In the genomic region with DNA sequence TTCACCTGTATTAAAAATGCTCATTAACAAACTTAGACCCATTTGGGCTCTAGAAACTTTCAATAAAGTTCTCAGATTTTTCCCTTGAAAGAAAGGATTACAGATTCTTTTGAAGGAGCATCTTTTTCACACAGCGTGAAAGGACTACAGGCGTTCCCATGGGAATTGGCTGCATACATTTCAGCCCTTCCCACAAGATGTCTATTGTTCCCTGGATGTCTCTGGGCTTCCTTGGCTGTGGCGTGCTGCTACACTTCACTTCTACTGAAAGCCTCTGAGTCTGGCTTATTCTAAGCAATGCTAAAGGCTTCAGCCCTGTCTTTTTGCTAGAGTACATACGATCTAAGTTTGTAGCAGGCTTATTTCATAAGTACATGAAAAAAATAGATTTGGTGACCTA, we compare ENCODE assay signal across 24 cellular contexts. TPM values are rescaled to one million over a fixed set of nuclear protein-coding genes. Genes with fewer than 3 reads are reported as not detected.
A peak's percentile ranks its signal among the peaks of the same experiment; 100 is the strongest.
DNase-seq lines count a peak whose midpoint lies in the region; ATAC-seq and TF ChIP-seq lines count a peak whose summit lies in the region.
"Had no signal": no experiment of that assay in that cellular context is flagged by ENCODE, and none has a peak within 500 bp of the region (broad histone marks: within the 10 kb centered on the region; RNA-seq: fewer than 3 reads in every experiment).

No MANE protein-coding gene starts in this region.

- DNase-seq in H7: peak; percentile 28
- DNase-seq in SJCRH30: peak; percentile 2 to 39
- peak; percentile 83 for DNase-seq in neural progenitor cell (ENCODE audit: low spot score)
- DNase-seq in sciatic nerve (ENCODE audit: low spot score): no peak
- DNase-seq in KBM-7: no peak
- DNase-seq in left ventricle myocardium superior: no peak
- DNase-seq in OCI-M2 (lab: John Stamatoyannopoulos, UW; ENCODE audit: unreplicated experiment): no peak
- DNase-seq: activated CD4-positive, alpha-beta T cell treated with anti-CD3 and anti-CD28 coated beads for 48 hours; activated CD8-positive, alpha-beta memory T cell treated with anti-CD3 and anti-CD28 coated beads, Interleukin-2, amount 10 ng/mL, durations not matched to agents 7 days and 5 days; activated naive CD4-positive, alpha-beta T cell treated with anti-CD3 and anti-CD28 coated beads, Interleukin-2, amount 50 U/mL, for 16 hours; DMS 273 treated with DMSO at 0.1 percent for 48 hours; hypothalamus; MM.1S; naive thymus-derived CD8-positive, alpha-beta T cell; NCI-H1417 treated with DMSO at 0.1 percent for 48 hours; PC-9; SIG-M5 had no signal

- H3K4me1 ChIP-seq in SJCRH30 (no peaks in the 10 kb centered on the region), iPS-18a (ENCODE audit: control insufficient read depth, low read depth, low read length) (peaks cover 51% of the 10 kb centered on the region), neural progenitor cell (peaks cover 40% of the 10 kb centered on the region)

- ATAC-seq in sciatic nerve: no peak
- ATAC-seq in left ventricle myocardium superior: no peak
- ATAC-seq: activated CD8-positive, alpha-beta memory T cell treated with anti-CD3 and anti-CD28 coated beads, Interleukin-2, amount 10 ng/mL, durations not matched to agents 7 days and 5 days; naive thymus-derived CD8-positive, alpha-beta T cell; stimulated activated effector memory CD8-positive, alpha-beta T cell treated with anti-CD3 and anti-CD28 coated beads, Interleukin-12 subunit alpha, Interleukin-12 subunit beta, amount 100 ng/mL, for 72 hours had no signal

- no peaks in the 10 kb centered on the region for H3K27me3 Mint-ChIP-seq in neural progenitor cell (ENCODE audit: insufficient read depth, low read depth)
- H3K27me3 Mint-ChIP-seq: progenitor cell of endocrine pancreas had no signal

- H4K20me1 ChIP-seq in neural progenitor cell (ENCODE audit: low read depth): peaks cover 3% of the 10 kb centered on the region

- peaks cover 60% of the 10 kb centered on the region for H3K4me1 Mint-ChIP-seq in neural progenitor cell
- H3K4me1 Mint-ChIP-seq: stimulated activated effector memory CD8-positive, alpha-beta T cell treated with anti-CD3 and anti-CD28 coated beads, Interleukin-12 subunit alpha, Interleukin-12 subunit beta, amount 100 ng/mL, for 72 hours had no signal

- H3K36me3 Mint-ChIP-seq in neural progenitor cell: peaks cover 5% of the 10 kb centered on the region
- H3K36me3 Mint-ChIP-seq: activated CD8-positive, alpha-beta memory T cell treated with anti-CD3 and anti-CD28 coated beads, Interleukin-2, amount 10 ng/mL, durations not matched to agents 7 days and 5 days; mesothelial cell of epicardium; stimulated activated effector memory CD8-positive, alpha-beta T cell treated with anti-CD3 and anti-CD28 coated beads, Interleukin-12 subunit alpha, Interleukin-12 subunit beta, amount 100 ng/mL, for 72 hours had no signal

- H3K4me3 Mint-ChIP-seq in neural progenitor cell: peak overlapping the region; percentile 73
- H3K4me3 Mint-ChIP-seq: activated CD8-positive, alpha-beta memory T cell treated with anti-CD3 and anti-CD28 coated beads, Interleukin-2, amount 10 ng/mL, durations not matched to agents 7 days and 5 days; activated T-helper 1 cell treated with anti-CD3 and anti-CD28 coated beads, Interleukin-12 subunit alpha, Interleukin-12 subunit beta, Interleukin-2, Interleukin-4 antibody, amounts not matched to agents 30 ng/mL and 10 ng/mL and 1 ng/mL, durations not matched to agents 14 hours and 24 hours and 36 hours; mesothelial cell of epicardium; naive thymus-derived CD8-positive, alpha-beta T cell; stimulated activated effector memory CD8-positive, alpha-beta T cell treated with anti-CD3 and anti-CD28 coated beads, Interleukin-12 subunit alpha, Interleukin-12 subunit beta, amount 100 ng/mL, for 72 hours had no signal

- intact Hi-C loops in sciatic nerve (cut with DNase I): no loop called here
- intact Hi-C loops in left ventricle myocardium superior (cut with micrococcal nuclease): no loop called here

- no peaks in the 10 kb centered on the region for H3K9me3 Mint-ChIP-seq in neural progenitor cell
- H3K9me3 Mint-ChIP-seq: activated T-helper 1 cell treated with anti-CD3 and anti-CD28 coated beads, Interleukin-12 subunit alpha, Interleukin-12 subunit beta, Interleukin-2, Interleukin-4 antibody, amounts not matched to agents 30 ng/mL and 10 ng/mL and 1 ng/mL, durations not matched to agents 14 hours and 24 hours and 36 hours had no signal

- H3F3A ChIP-seq in neural progenitor cell (ENCODE audit: low read depth): peaks cover 34% of the 10 kb centered on the region

- H3K27ac ChIP-seq in SJCRH30: no peak overlapping the region
- H3K27ac ChIP-seq in iPS-18a (ENCODE audit: low read length): no peak overlapping the region
- H3K27ac ChIP-seq in neural progenitor cell: no peak overlapping the region
- H3K27ac ChIP-seq: epithelial cell of prostate, PC-9 had no signal

- no peaks in the 10 kb centered on the region for H3K79me2 ChIP-seq in neural progenitor cell (ENCODE audit: low read depth)

- peak overlapping the region; percentile 88 for H3K27ac Mint-ChIP-seq in neural progenitor cell
- H3K27ac Mint-ChIP-seq: activated CD8-positive, alpha-beta memory T cell treated with anti-CD3 and anti-CD28 coated beads, Interleukin-2, amount 10 ng/mL, durations not matched to agents 7 days and 5 days; activated T-helper 1 cell treated with anti-CD3 and anti-CD28 coated beads, Interleukin-12 subunit alpha, Interleukin-12 subunit beta, Interleukin-2, Interleukin-4 antibody, amounts not matched to agents 30 ng/mL and 10 ng/mL and 1 ng/mL, durations not matched to agents 14 hours and 24 hours and 36 hours; mesothelial cell of epicardium; naive thymus-derived CD8-positive, alpha-beta T cell; stimulated activated effector memory CD8-positive, alpha-beta T cell treated with anti-CD3 and anti-CD28 coated beads, Interleukin-12 subunit alpha, Interleukin-12 subunit beta, amount 100 ng/mL, for 72 hours had no signal

- H3K9me3 ChIP-seq in SJCRH30 (replicated peaks) (no peaks in the 10 kb centered on the region), iPS-18a (ENCODE audit: control insufficient read depth, low read depth, low read length) (no peaks in the 10 kb centered on the region), neural progenitor cell (ENCODE audit: low read depth) (no peaks in the 10 kb centered on the region)

- H3K27me3 ChIP-seq in H7 (ENCODE audit: control insufficient read depth, insufficient read depth, low read length) (no peaks in the 10 kb centered on the region), SJCRH30 (no peaks in the 10 kb centered on the region; the same call in 1 of the 2 replicates), iPS-18a (ENCODE audit: control insufficient read depth, insufficient read depth, low read length) (no peaks in the 10 kb centered on the region), neural progenitor cell (peaks cover 21% of the 10 kb centered on the region)

- in situ Hi-C loops in KBM-7 (cut with MboI; ENCODE audit: low pct_unique_long_range_greater_than_20kb, low sequenced_read_pairs): no loop called here

- H3K4me3 ChIP-seq in H7 (ENCODE audit: insufficient read depth, low read depth, low read length) (no peak overlapping the region), SJCRH30 (no peak overlapping the region), iPS-18a (ENCODE audit: low read length) (no peak overlapping the region), neural progenitor cell (no peak overlapping the region)
- H3K4me3 ChIP-seq: PC-9 had no signal

- TF ChIP-seq CTCF in neural progenitor cell (IDR thresholded peaks at IDR 0.05): no peak

- H2AFZ ChIP-seq in neural progenitor cell (replicated peaks): no peak overlapping the region
- H2AFZ ChIP-seq: PC-9 had no signal

- peak overlapping the region; percentile 33 for H3K9ac ChIP-seq in iPS-18a (ENCODE audit: low read length)
- H3K9ac ChIP-seq in neural progenitor cell: no peak overlapping the region

- H3K4me2 ChIP-seq in neural progenitor cell: peak overlapping the region; percentile 53
- H3K4me2 ChIP-seq: PC-9 had no signal

- no peaks in the 10 kb centered on the region for H3K36me3 ChIP-seq in H7 (replicated peaks; ENCODE audit: control insufficient read depth, insufficient read depth, low read length)
- H3K36me3 ChIP-seq in SJCRH30: no peaks in the 10 kb centered on the region
- H3K36me3 ChIP-seq in iPS-18a (ENCODE audit: control insufficient read depth, low read depth, low read length): no peaks in the 10 kb centered on the region
- H3K36me3 ChIP-seq in neural progenitor cell: no peaks in the 10 kb centered on the region

RNA-seq across cellular contexts. Expression of a gene that starts 1.4 kb away (rescaled TPM):
- total RNA-seq in H7 (2014; rRNA removed; shearing (Covaris generic)): 0.67 and 3.3 TPM in 2 replicates
- not detected in 2 replicates for total RNA-seq in SJCRH30 (2014; rRNA removed; shearing (Covaris generic))
- total RNA-seq in neural progenitor cell (ENCODE audit: low replicate concordance) (0.96 TPM in 1 of 2 replicates, not detected in the other), sciatic nerve (1.0 TPM), left ventricle myocardium superior (0.25 TPM)
- total RNA-seq: activated CD8-positive, alpha-beta memory T cell treated with anti-CD3 and anti-CD28 coated beads, Interleukin-2, amount 10 ng/mL, durations not matched to agents 7 days and 5 days; activated T-helper 1 cell treated with anti-CD3 and anti-CD28 coated beads, Interleukin-12 subunit alpha, Interleukin-12 subunit beta, Interleukin-2, Interleukin-4 antibody, amounts not matched to agents 30 ng/mL and 10 ng/mL and 1 ng/mL, durations not matched to agents 14 hours and 24 hours and 36 hours; naive thymus-derived CD8-positive, alpha-beta T cell; T-helper 1 cell treated with Interleukin-12 subunit alpha and Interleukin-12 subunit beta and Interleukin-4 antibody, amounts not matched to agents 30 ng/mL and 1 ng/mL, for 36 hours had no signal

Comparison
In these comparisons a context has a peak if more than half of its experiments do, and no peak if none do; other contexts are left out.
1. DNase-seq: peak in H7 (single experiment), SJCRH30 (2 of 2) and neural progenitor cell (single experiment); none in sciatic nerve (single experiment), KBM-7 (single experiment), left ventricle myocardium superior (single experiment) and OCI-M2 (single experiment).